Comparison of ENCODE assay signal across 1 cellular context in genomic region chr10:3852147-3852904, GRCh38.
TF ChIP-seq lines count a peak whose summit lies in the region.

No MANE protein-coding gene starts in this region.

TF ChIP-seq in GM23338, 12 proteins besides CTCF, POLR2A, EP300 and RAD21 (continued from another document):
- no peak for TF ChIP-seq EZH2 (IDR thresholded peaks at IDR 0.05; ENCODE audit: low read depth, unreplicated experiment)
- TF ChIP-seq ZNF114 (CRISPR knock-in tag; IDR thresholded peaks at IDR 0.05): no peak
- no peak for TF ChIP-seq ZNF331 (CRISPR knock-in tag; IDR thresholded peaks at IDR 0.05; ENCODE audit: low read depth)
- TF ChIP-seq EZH2phosphoT487 (IDR thresholded peaks at IDR 0.05; ENCODE audit: unreplicated experiment): no peak
- TF ChIP-seq REST (IDR thresholded peaks at IDR 0.05; ENCODE audit: unreplicated experiment): no peak
- TF ChIP-seq JUNB (IDR thresholded peaks at IDR 0.05; ENCODE audit: unreplicated experiment): no peak
- no peak for TF ChIP-seq ZNF462 (CRISPR knock-in tag; IDR thresholded peaks at IDR 0.05)
- no peak for TF ChIP-seq STAT1 (IDR thresholded peaks at IDR 0.05; ENCODE audit: unreplicated experiment)
- TF ChIP-seq NANOG (IDR thresholded peaks at IDR 0.05; ENCODE audit: borderline replicate concordance): no peak
- TF ChIP-seq POLR2AphosphoS5 (IDR thresholded peaks at IDR 0.05; ENCODE audit: low read depth): no peak
